Comparison of ENCODE assay signal across 31 cellular contexts in genomic region chr1:36531833-36532232, GRCh38. TPM values are rescaled to one million over a fixed set of nuclear protein-coding genes. Genes with fewer than 3 reads are reported as not detected.
"Had no signal": no experiment of that assay in that cellular context is flagged by ENCODE, and none has a peak within 500 bp of the region (broad histone marks: within the 10 kb centered on the region; RNA-seq: fewer than 3 reads in every experiment).

No MANE protein-coding gene starts in this region.

- H3K4me1 ChIP-seq: left lung, lower lobe of right lung, neural progenitor cell, right atrium auricular region, right lobe of liver, tibial nerve, uterus had no signal

- H3K4me3 Mint-ChIP-seq: mesothelial cell of epicardium; naive B cell; natural killer cell; nephron progenitor cell; neural progenitor cell; stimulated activated memory B cell treated with anti-CD40 and anti-IgM and Interleukin-4, amounts not matched to agents 10 μg/mL and 1 μg/mL and 100 μg/mL, for 72 hours; stimulated activated naive CD8-positive, alpha-beta T cell treated with anti-CD3 and anti-CD28 coated beads, Interleukin-15, amount 100 ng/mL, for 72 hours; type B pancreatic cell had no signal

- H3K4me3 ChIP-seq: left lung, lower lobe of right lung, neural progenitor cell, ovary, right atrium auricular region, right lobe of liver, smooth muscle cell, tibial nerve, uterus had no signal

- H3K9me3 ChIP-seq: left lung, lower lobe of right lung, neutrophil, ovary, right lobe of liver, uterus had no signal

- DNase-seq: hippocampal formation; kidney; left colon; left lung; lower lobe of right lung; mammary epithelial cell; mesenchymal stem cell; naive B cell; natural killer cell; nephron progenitor cell; occipital lobe; ovary; stimulated activated CD4-positive, alpha-beta T cell treated with anti-CD3 and anti-CD28 coated beads, Interleukin-1b, Interleukin-23, amount 100 ng/mL, for 48 hours; stimulated activated CD4-positive, alpha-beta T cell treated with anti-CD3 and anti-CD28 coated beads, Interleukin-2, amount 100 ng/mL, for 48 hours; stimulated activated CD4-positive, alpha-beta T cell treated with anti-CD3 and anti-CD28 coated beads, Interleukin-4, amount 100 ng/mL, for 4 hours; stimulated activated CD8-positive, alpha-beta memory T cell treated with anti-CD3 and anti-CD28 coated beads, Interleukin-4, amount 100 ng/mL, for 48 hours; stimulated activated naive CD4-positive, alpha-beta T cell treated with Interleukin-2 at 50 U/mL for 16 hours; stimulated activated naive CD8-positive, alpha-beta T cell treated with anti-CD3 and anti-CD28 coated beads, Interleukin-15, amount 100 ng/mL, for 72 hours; substantia nigra; uterus had no signal

- H3K36me3 ChIP-seq: left lung, lower lobe of right lung, neural progenitor cell, neutrophil, ovary, right atrium auricular region, right lobe of liver, tibial nerve, uterus had no signal

- H3K27ac Mint-ChIP-seq: mesothelial cell of epicardium; naive B cell; natural killer cell; nephron progenitor cell; neural progenitor cell; progenitor cell of endocrine pancreas; stimulated activated memory B cell treated with anti-CD40 and anti-IgM and Interleukin-4, amounts not matched to agents 10 μg/mL and 1 μg/mL and 100 μg/mL, for 72 hours; stimulated activated naive CD8-positive, alpha-beta T cell treated with anti-CD3 and anti-CD28 coated beads, Interleukin-15, amount 100 ng/mL, for 72 hours; type B pancreatic cell had no signal

- ATAC-seq: left colon; left lung; lower lobe of right lung; natural killer cell; right lobe of liver; stimulated activated memory B cell treated with anti-CD40 and anti-IgM and Interleukin-4, amounts not matched to agents 10 μg/mL and 1 μg/mL and 100 μg/mL, for 72 hours; stimulated activated naive CD8-positive, alpha-beta T cell treated with anti-CD3 and anti-CD28 coated beads, Interleukin-15, amount 100 ng/mL, for 72 hours had no signal

- H3K9me3 Mint-ChIP-seq: natural killer cell; neural progenitor cell; stimulated activated naive CD8-positive, alpha-beta T cell treated with anti-CD3 and anti-CD28 coated beads, Interleukin-15, amount 100 ng/mL, for 72 hours; type B pancreatic cell had no signal

- H3K27ac ChIP-seq: left lung, lower lobe of right lung, neural progenitor cell, neutrophil, ovary, right atrium auricular region, right lobe of liver, tibial nerve, uterus had no signal

- H3K36me3 Mint-ChIP-seq: mesothelial cell of epicardium; natural killer cell; neural progenitor cell; stimulated activated memory B cell treated with anti-CD40 and anti-IgM and Interleukin-4, amounts not matched to agents 10 μg/mL and 1 μg/mL and 100 μg/mL, for 72 hours; type B pancreatic cell had no signal

- H3K4me1 Mint-ChIP-seq: mesothelial cell of epicardium; naive B cell; natural killer cell; nephron progenitor cell; stimulated activated memory B cell treated with anti-CD40 and anti-IgM and Interleukin-4, amounts not matched to agents 10 μg/mL and 1 μg/mL and 100 μg/mL, for 72 hours; stimulated activated naive CD8-positive, alpha-beta T cell treated with anti-CD3 and anti-CD28 coated beads, Interleukin-15, amount 100 ng/mL, for 72 hours had no signal

RNA-seq across cellular contexts. Expression of gene CSF3R, which starts 49.1 kb away (rescaled TPM):
- total RNA-seq: mammary epithelial cell, pulmonary artery endothelial cell had no signal
